In the genomic region with DNA sequence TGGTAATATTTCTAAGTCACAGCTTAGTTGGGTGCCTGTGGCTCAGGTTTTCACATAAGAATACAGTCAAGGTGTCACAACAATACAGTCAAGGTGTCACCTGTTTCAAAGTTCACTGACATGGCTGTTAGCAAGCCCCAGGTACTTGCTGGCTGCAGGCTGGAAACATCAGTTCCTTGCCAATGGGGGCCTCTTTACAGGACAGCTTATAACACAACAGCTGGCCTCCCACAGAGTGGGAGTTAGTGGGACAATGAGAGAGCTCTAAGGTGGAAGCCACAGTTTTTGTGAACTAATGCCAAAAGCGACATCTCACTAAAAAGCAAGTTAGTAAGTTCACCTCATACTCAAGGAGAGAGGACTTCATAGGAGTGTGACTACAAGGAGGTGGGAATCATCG, we compare ENCODE assay signal across 28 cellular contexts. TPM values are rescaled to one million over a fixed set of nuclear protein-coding genes. Genes with fewer than 3 reads are reported as not detected.
"Had no signal": no experiment of that assay in that cellular context is flagged by ENCODE, and none has a peak within 500 bp of the region (broad histone marks: within the 10 kb centered on the region; RNA-seq: fewer than 3 reads in every experiment).

No MANE protein-coding gene starts in this region.

- H3K9me3 ChIP-seq: esophagus squamous epithelium, gastrocnemius medialis, heart right ventricle, left lung, lower lobe of right lung had no signal

- H3K36me3 ChIP-seq: esophagus squamous epithelium, gastrocnemius medialis, heart right ventricle, left lung, lower lobe of right lung had no signal

- ATAC-seq: esophagus mucosa; gastrocnemius medialis; heart right ventricle; left cardiac atrium; left lung; left ventricle myocardium superior; lower lobe of right lung; naive thymus-derived CD4-positive, alpha-beta T cell had no signal

- H3K27ac ChIP-seq: coronary artery, dorsolateral prefrontal cortex, epithelial cell of prostate, esophagus squamous epithelium, gastrocnemius medialis, heart right ventricle, left lung, lower lobe of right lung had no signal

- H3K27me3 ChIP-seq: dorsolateral prefrontal cortex, esophagus squamous epithelium, gastrocnemius medialis, left lung had no signal

- H3K4me1 Mint-ChIP-seq: immature natural killer cell; naive thymus-derived CD4-positive, alpha-beta T cell had no signal

- H3K4me3 ChIP-seq: coronary artery, dorsolateral prefrontal cortex, esophagus squamous epithelium, gastrocnemius medialis, heart right ventricle, left lung, lower lobe of right lung had no signal

- H3K36me3 Mint-ChIP-seq: immature natural killer cell had no signal

- H3K27ac Mint-ChIP-seq: immature natural killer cell; naive thymus-derived CD4-positive, alpha-beta T cell had no signal

- H3K4me1 ChIP-seq: esophagus squamous epithelium, gastrocnemius medialis, heart right ventricle, left lung, lower lobe of right lung had no signal

- DNase-seq: dermis blood vessel endothelial cell; dorsolateral prefrontal cortex; effector CD4-positive, alpha-beta T cell; effector memory CD4-positive, alpha-beta T cell; erythroblast; esophagus squamous epithelium; foreskin fibroblast; foreskin melanocyte; gastrocnemius medialis; glutamatergic neuron; head of caudate nucleus; heart right ventricle; hippocampal formation; immature natural killer cell; islet precursor cell; kidney; kidney glomerular epithelial cell; left cardiac atrium; left lung; left ventricle myocardium superior; lower lobe of right lung; mesenchymal stem cell; midbrain; naive thymus-derived CD4-positive, alpha-beta T cell had no signal

- H3K4me3 Mint-ChIP-seq: immature natural killer cell; naive thymus-derived CD4-positive, alpha-beta T cell had no signal

RNA-seq across cellular contexts. Expression of a gene that starts 45.4 kb away (rescaled TPM):
- total RNA-seq: dermis blood vessel endothelial cell, lung microvascular endothelial cell had no signal
- polyA plus RNA-seq: immature natural killer cell; naive thymus-derived CD4-positive, alpha-beta T cell had no signal
